In genomic region chr1:159214149-159214760, GRCh38 we compare ENCODE assay signal across 8 cellular contexts. TPM values are rescaled to one million over a fixed set of nuclear protein-coding genes. Genes with fewer than 3 reads are reported as not detected.
DNase-seq lines count a peak whose midpoint lies in the region; ATAC-seq and TF ChIP-seq lines count a peak whose summit lies in the region.

No MANE protein-coding gene starts in this region.

- no peak overlapping the region for H3K4me3 Mint-ChIP-seq in CD14-positive monocyte

- ATAC-seq in GM18868 (IDR thresholded peaks at IDR 0.05; ENCODE audit: unreplicated experiment) (peak; percentile 77), GM21737 (IDR thresholded peaks at IDR 0.05; ENCODE audit: unreplicated experiment) (no peak), GM21390 (IDR thresholded peaks at IDR 0.05; ENCODE audit: unreplicated experiment) (no peak)

- peaks cover 0 to 4% (median 0%) of the 10 kb centered on the region in 7 donors for H3K9me3 Mint-ChIP-seq in CD14-positive monocyte

- H2AFZ ChIP-seq in neural cell (ENCODE audit: low read depth, low read length) = no peak overlapping the region

- H4K20me1 ChIP-seq in neural cell (ENCODE audit: insufficient read depth) = no peaks in the 10 kb centered on the region

- no peak overlapping the region for H3K27ac ChIP-seq in neural cell (ENCODE audit: low read length)

- H3K27ac Mint-ChIP-seq in CD14-positive monocyte = no peak overlapping the region

- H3K79me2 ChIP-seq in neural cell (replicated peaks; ENCODE audit: insufficient read depth, low read length) = no peaks in the 10 kb centered on the region

- no peak for TF ChIP-seq EP300 in neural cell (conservative IDR thresholded peaks at IDR 0.05; ENCODE audit: poor library complexity, severe bottlenecking)

- no peaks in the 10 kb centered on the region for H3K36me3 Mint-ChIP-seq in CD14-positive monocyte

- H3K9ac ChIP-seq in neural cell (ENCODE audit: low read length) = no peak overlapping the region

- H3K4me3 ChIP-seq in MG63 (no peak overlapping the region), WI38 (ENCODE audit: low read depth, low read length) (no peak overlapping the region), epithelial cell of esophagus (ENCODE audit: low read length) (no peak overlapping the region), neural cell (ENCODE audit: low read length) (no peak overlapping the region)

- intact Hi-C loops in CD14-positive monocyte (cut with micrococcal nuclease) = loop anchor here (5.0 kb wide), 2 partner anchors 52 to 82 kb away; no protein-coding TSS in a partner anchor

- H3K4me1 Mint-ChIP-seq in CD14-positive monocyte = peaks cover 2% of the 10 kb centered on the region

- no peaks in the 10 kb centered on the region for H3F3A ChIP-seq in neural cell (ENCODE audit: insufficient read depth, low read length, poor library complexity, severe bottlenecking)

- H3K36me3 ChIP-seq in MG63 (no peaks in the 10 kb centered on the region), neural cell (ENCODE audit: insufficient read depth, low read length) (no peaks in the 10 kb centered on the region)

- H3K4me2 ChIP-seq in neural cell (ENCODE audit: low read length) = no peak overlapping the region

- TF ChIP-seq CTCF in CD14-positive monocyte (IDR thresholded peaks at IDR 0.05) (peak; percentile 98), WI38 (IDR thresholded peaks at IDR 0.05; ENCODE audit: low read depth, low read length) (peak; percentile 95), epithelial cell of esophagus (IDR thresholded peaks at IDR 0.05; ENCODE audit: insufficient read depth, low read depth, low read length, missing control alignments) (peak; percentile 98), neural cell (IDR thresholded peaks at IDR 0.05; ENCODE audit: poor library complexity, severe bottlenecking) (peak; percentile 83)

- H3K9me3 ChIP-seq in MG63 (no peaks in the 10 kb centered on the region), neural cell (ENCODE audit: low read length) (no peaks in the 10 kb centered on the region)

- DNase-seq in CD14-positive monocyte (ENCODE audit: low spot score) (no peak), MG63 (peak; percentile 23), epithelial cell of esophagus (ENCODE audit: low read depth) (peak; percentile 51)

- H3K27me3 ChIP-seq in MG63 (peaks cover 10% of the 10 kb centered on the region), neural cell (ENCODE audit: insufficient read depth, low read depth, low read length) (no peaks in the 10 kb centered on the region)

- TF ChIP-seq RAD21 in neural cell (conservative IDR thresholded peaks at IDR 0.05) = peak; percentile 79

- H3K27me3 Mint-ChIP-seq in CD14-positive monocyte (ENCODE audit: low read depth in 3 of 3) = peaks cover 6 to 12% (median 11%) of the 10 kb centered on the region in 3 donors

- H3K9me2 ChIP-seq in neural cell (ENCODE audit: insufficient read depth, low read length) = no peaks in the 10 kb centered on the region

TF ChIP-seq in neural cell, 6 proteins besides CTCF, POLR2A, EP300 and RAD21:
- TF ChIP-seq MXI1 (conservative IDR thresholded peaks at IDR 0.05; ENCODE audit: poor library complexity, severe bottlenecking) (no peak), SMC3 (conservative IDR thresholded peaks at IDR 0.05; ENCODE audit: poor library complexity) (peak; percentile 81)

RNA-seq across cellular contexts. Expression of gene ACKR1, which starts 9.6 kb away (rescaled TPM):
- under 1 TPM in 1 of 2 donors, not detected in 1; 0.14 TPM for polyA plus RNA-seq in CD14-positive monocyte
- not detected in 2 replicates for total RNA-seq in MG63 (2014; rRNA removed; shearing (Covaris generic); ENCODE audit: low replicate concordance)
- polyA plus RNA-seq in neural cell = 3.3 and 3.9 TPM in 2 replicates
- 1.2 and 1.5 TPM in 2 replicates for polyA minus RNA-seq in neural cell

RNA-seq across cellular contexts. Expression of gene CADM3, which starts 42.8 kb away (rescaled TPM):
- polyA plus RNA-seq in CD14-positive monocyte (not detected), neural cell (81.7 and 91.2 TPM in 2 replicates)
- not detected in 2 replicates for total RNA-seq in MG63 (2014; rRNA removed; shearing (Covaris generic); ENCODE audit: low replicate concordance)
- polyA minus RNA-seq in neural cell = 90.6 and 94.0 TPM in 2 replicates

Comparison
In these comparisons a context has a peak if more than half of its experiments do, and no peak if none do; other contexts are left out.
1. RNA of gene CADM3, which starts 42.8 kb away (polyA plus RNA-seq): 81.7 to 91.2 TPM in neural cell; not detected in CD14-positive monocyte; every median in the first group is over 10 times any median in the second.
2. Peak in every context shown above with its lines, with median percentiles within 50 percentile points of each other: CTCF ChIP-seq.